ENCODE assay signal across 1 cellular context in genomic region chr18:58363767-58364540, GRCh38.
TF ChIP-seq lines count a peak whose summit lies in the region.

No MANE protein-coding gene starts in this region.

TF ChIP-seq in HEK293, 187 proteins besides CTCF, POLR2A, EP300 and RAD21 (continued from another document):
- TF ChIP-seq, protein P1, sequence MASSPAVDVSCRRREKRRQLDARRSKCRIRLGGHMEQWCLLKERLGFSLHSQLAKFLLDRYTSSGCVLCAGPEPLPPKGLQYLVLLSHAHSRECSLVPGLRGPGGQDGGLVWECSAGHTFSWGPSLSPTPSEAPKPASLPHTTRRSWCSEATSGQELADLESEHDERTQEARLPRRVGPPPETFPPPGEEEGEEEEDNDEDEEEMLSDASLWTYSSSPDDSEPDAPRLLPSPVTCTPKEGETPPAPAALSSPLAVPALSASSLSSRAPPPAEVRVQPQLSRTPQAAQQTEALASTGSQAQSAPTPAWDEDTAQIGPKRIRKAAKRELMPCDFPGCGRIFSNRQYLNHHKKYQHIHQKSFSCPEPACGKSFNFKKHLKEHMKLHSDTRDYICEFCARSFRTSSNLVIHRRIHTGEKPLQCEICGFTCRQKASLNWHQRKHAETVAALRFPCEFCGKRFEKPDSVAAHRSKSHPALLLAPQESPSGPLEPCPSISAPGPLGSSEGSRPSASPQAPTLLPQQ (tag by site-specific recombination; IDR thresholded peaks at IDR 0.05) = no peak
- no peak for TF ChIP-seq KLF7 (tag by site-specific recombination; IDR thresholded peaks at IDR 0.05; ENCODE audit: borderline replicate concordance)
- 0 out of 2 replicates have a peak, but pooled peaks have one; percentile 4 for TF ChIP-seq PRDM1 (tag by site-specific recombination; IDR thresholded peaks at IDR 0.05)
- no peak for TF ChIP-seq ZBTB21 (tag by site-specific recombination; IDR thresholded peaks at IDR 0.05)
